8 cellular contexts compared by ENCODE assay signal in genomic region chr14:20986811-20987210, GRCh38. TPM values are rescaled to one million over a fixed set of nuclear protein-coding genes. Genes with fewer than 3 reads are reported as not detected.
DNase-seq lines count a peak whose midpoint lies in the region; ATAC-seq, FAIRE-seq and TF ChIP-seq lines count a peak whose summit lies in the region.
"Had no signal": no experiment of that assay in that cellular context is flagged by ENCODE, and none has a peak within 500 bp of the region (broad histone marks: within the 10 kb centered on the region; RNA-seq: fewer than 3 reads in every experiment).

No MANE protein-coding gene starts in this region.

- no peaks in the 10 kb centered on the region for H3K27me3 ChIP-seq in adrenal gland
- peaks cover 0 to 7% of the 10 kb centered on the region in 2 experiments; a peak in 2 of 5 replicates for H3K27me3 ChIP-seq in HepG2 (ENCODE audit: control insufficient read depth in 1 of 2, insufficient read depth in 2 of 2, low read length in 2 of 2)
- H3K27me3 ChIP-seq: body of pancreas, pancreas had no signal

- H4K20me1 ChIP-seq in HepG2 (ENCODE audit: insufficient read depth, low read length), result 0 out of 2 replicates have a peak, but pooled peaks cover 3% of the 10 kb centered on the region

- peaks cover 22 to 33% of the 10 kb centered on the region in 2 donors for H3K4me1 ChIP-seq in adrenal gland (replicated peaks in 1 of 2)
- H3K4me1 ChIP-seq in HepG2 (ENCODE audit: insufficient read depth, low read length), result peaks cover 22% of the 10 kb centered on the region

- TF ChIP-seq POLR2A in adrenal gland (IDR thresholded peaks at IDR 0.05) (no peak), HepG2 (IDR thresholded peaks at IDR 0.05; ENCODE audit: insufficient read depth in 1 of 2, low read depth in 2 of 2, low read length in 2 of 2) (no peak)

- no peak overlapping the region for H2AFZ ChIP-seq in HepG2 (ENCODE audit: low read length)

- no peak for FAIRE-seq in HepG2 (lab: Jason Lieb, UNC)
- FAIRE-seq: pancreas had no signal

- H3K4me3 ChIP-seq in adrenal gland, result no peak overlapping the region
- H3K4me3 ChIP-seq in HepG2 (replicated peaks in 1 of 3; ENCODE audit: insufficient read depth in 1 of 3, low read depth in 2 of 3, low read length in 3 of 3), result no peak overlapping the region
- H3K4me3 ChIP-seq: body of pancreas, pancreas had no signal

- CTCF ChIA-PET in HepG2 (lab: Yijun Ruan, JAX; ENCODE audit: low intra/inter-chr PET ratio, low total read pairs), result no interaction called here

- no peak overlapping the region for H3K4me2 ChIP-seq in HepG2 (ENCODE audit: low read depth, low read length)

- TF ChIP-seq EP300 in HepG2 (IDR thresholded peaks at IDR 0.05; ENCODE audit: low read depth in 2 of 2, low read length in 2 of 2) (no peak), HepG2 (CRISPR knock-in tag; IDR thresholded peaks at IDR 0.05; ENCODE audit: borderline replicate concordance) (no peak)

- H3K27ac ChIP-seq in adrenal gland, result peak overlapping the region in 4 of 5 donors; percentile 72 to 86 (median 78)
- no peak overlapping the region for H3K27ac ChIP-seq in HepG2 (ENCODE audit: extremely low read length, insufficient read depth, low read length)
- H3K27ac ChIP-seq: pancreas had no signal

- peak; percentile 95 for DNase-seq in ELR (ENCODE audit: low read depth)
- peak; percentile 47 to 80 (median 68) for DNase-seq in adrenal gland
- peak; percentile 30 for DNase-seq in HepG2 (ENCODE audit: low spot score)
- no peak for DNase-seq in ureter (ENCODE audit: low spot score)
- no peak for DNase-seq in NCI-H187 treated with DMSO at 0.1 percent for 48 hours (lab: John Stamatoyannopoulos, UW)

- BruUV-seq in HepG2 (replicated peaks; lab: Mats Ljungman, UMichigan), result no TSS peak

- no peak overlapping the region for H3K9ac ChIP-seq in HepG2 (ENCODE audit: insufficient read depth, low read depth, low read length)

- no peak for TF ChIP-seq CTCF in adrenal gland (IDR thresholded peaks at IDR 0.05)
- TF ChIP-seq CTCF in HepG2 (CRISPR knock-in tag; IDR thresholded peaks at IDR 0.05), result no peak

- POLR2A ChIA-PET in HepG2 (lab: Yijun Ruan, JAX), result no interaction called here

- no peak for ATAC-seq in HepG2
- no peak for ATAC-seq in HG02571 (IDR thresholded peaks at IDR 0.05; ENCODE audit: unreplicated experiment)
- ATAC-seq: body of pancreas had no signal

- 14 to 26% (median 18%) methylated on average over 2 of the region's 2 CpGs for WGBS in adrenal gland, 4 donors
- WGBS in HepG2 (ENCODE audit: low lambda C conversion rate), result 39% methylated on average over 2 of the region's 2 CpGs

- intact Hi-C loops in adrenal gland (cut with DNase I), result no loop called here
- intact Hi-C loops in HepG2 (cut with micrococcal nuclease; ENCODE audit: unreplicated experiment), result no loop called here

- H3K36me3 ChIP-seq in adrenal gland (replicated peaks in 1 of 2), result peaks cover 0 to 3% of the 10 kb centered on the region in 2 donors
- H3K36me3 ChIP-seq in HepG2 (replicated peaks in 1 of 2; ENCODE audit: control insufficient read depth in 1 of 2, insufficient read depth in 2 of 2, low read length in 2 of 2), result peaks cover 0 to 2% of the 10 kb centered on the region in 2 experiments; a peak in 1 of 5 replicates
- H3K36me3 ChIP-seq: pancreas had no signal

- peaks cover 13% of the 10 kb centered on the region for H3K79me2 ChIP-seq in HepG2 (ENCODE audit: insufficient read depth, low read length)

- H3K9me3 ChIP-seq in adrenal gland (replicated peaks in 1 of 3), result no peaks in the 10 kb centered on the region
- no peaks in the 10 kb centered on the region for H3K9me3 ChIP-seq in HepG2 (ENCODE audit: low read length)
- H3K9me3 ChIP-seq: body of pancreas, pancreas had no signal

- in situ Hi-C loops in HepG2 (cut with HindIII; ENCODE audit: extremely low pct_ligation_motif_present, low pct_unique_long_range_greater_than_20kb), result loop anchor here (25.0 kb wide), 1 partner anchor 650 kb away; the partner anchor contains the start of genes CCNB1IP1 and PARP2

- TF ChIP-seq RAD21 in HepG2 (CRISPR knock-in tag; IDR thresholded peaks at IDR 0.05), result no peak

RNA-seq across cellular contexts. Expression of gene METTL17, which starts 3.0 kb away (rescaled TPM):
- total RNA-seq in adrenal gland (100 to 1,000 TPM in 3 of 8 donors, 10 to 100 TPM in 5; 66.2 to 231 (median 90.5) TPM), HepG2 (2016; rRNA removed; fragmentation: Illumina TruSeq; extraction: Trizol) (46.9 and 122 TPM in 2 replicates), ureter (70.0 TPM)
- polyA plus RNA-seq in adrenal gland (100 to 1,000 TPM in 2 of 3 donors, 10 to 100 TPM in 1; 86.9 to 202 (median 176) TPM), HepG2 (2011; rRNA removed) (181 and 199 TPM in 2 replicates)
- total RNA-seq in HepG2 (2016; cell fraction: cytosol; rRNA removed; fragmentation: Illumina TruSeq; extraction: Trizol; ENCODE audit: low read depth), result 18.7 and 20.5 TPM in 2 replicates
- total RNA-seq in HepG2 (2016; cell fraction: insoluble cytoplasmic fraction; rRNA removed; fragmentation: Illumina TruSeq; extraction: Trizol), result 49.4 and 123 TPM in 2 replicates
- total RNA-seq in HepG2 (2016; cell fraction: membrane; rRNA removed; fragmentation: Illumina TruSeq; extraction: Trizol), result 27.3 and 30.4 TPM in 2 replicates
- 151 and 177 TPM in 2 replicates for total RNA-seq in HepG2 (2016; cell fraction: nucleus; rRNA removed; fragmentation: Illumina TruSeq; extraction: Trizol)
- polyA plus RNA-seq in HepG2 (2011; cell fraction: cytosol; rRNA removed), result 74.5 and 86.8 TPM in 2 replicates
- polyA plus RNA-seq in HepG2 (2011; cell fraction: nucleus; rRNA removed), result 820 and 854 TPM in 2 replicates
- polyA plus RNA-seq in HepG2 (2012), result 82.9 and 101 TPM in 2 replicates
- 14.7 and 14.8 TPM in 2 replicates for polyA plus RNA-seq in HepG2 (2016; cell fraction: cytosol; fragmentation: Illumina TruSeq; extraction: Trizol; ENCODE audit: low read depth)
- polyA plus RNA-seq in HepG2 (2016; cell fraction: insoluble cytoplasmic fraction; fragmentation: Illumina TruSeq; extraction: Trizol; ENCODE audit: low read depth), result 45.9 and 46.8 TPM in 2 replicates
- 20.2 and 21.4 TPM in 2 replicates for polyA plus RNA-seq in HepG2 (2016; cell fraction: membrane; fragmentation: Illumina TruSeq; extraction: Trizol; ENCODE audit: low read depth)
- polyA plus RNA-seq in HepG2 (2016; cell fraction: nucleus; fragmentation: Illumina TruSeq; extraction: Trizol; ENCODE audit: insufficient read depth, low read depth), result 319 and 359 TPM in 2 replicates
- 85.8 and 94.1 TPM in 2 replicates for polyA minus RNA-seq in HepG2 (2011; rRNA and poly(A)+ RNA removed; ENCODE audit: low replicate concordance)
- 23.1 and 30.7 TPM in 2 replicates for polyA minus RNA-seq in HepG2 (2011; cell fraction: cytosol; rRNA and poly(A)+ RNA removed)
- polyA minus RNA-seq in HepG2 (2011; cell fraction: nucleus; rRNA and poly(A)+ RNA removed), result 121 and 123 TPM in 2 replicates

RNA-seq across cellular contexts. Expression of gene SLC39A2, which starts 12.3 kb away (rescaled TPM):
- total RNA-seq in adrenal gland (under 1 TPM in 1 of 8 donors, not detected in 7; 0.29 TPM), HepG2 (2016; rRNA removed; fragmentation: Illumina TruSeq; extraction: Trizol) (0.11 TPM in 1 of 2 replicates, not detected in the other), ureter (0.83 TPM)
- polyA plus RNA-seq in adrenal gland (under 1 TPM in 1 of 3 donors, not detected in 2; 0.24 TPM), HepG2 (2011; rRNA removed) (0.05 and 0.08 TPM in 2 replicates)
- total RNA-seq in HepG2 (2016; cell fraction: cytosol; rRNA removed; fragmentation: Illumina TruSeq; extraction: Trizol; ENCODE audit: low read depth), result not detected in 2 replicates
- total RNA-seq in HepG2 (2016; cell fraction: insoluble cytoplasmic fraction; rRNA removed; fragmentation: Illumina TruSeq; extraction: Trizol), result not detected in 2 replicates
- not detected in 2 replicates for total RNA-seq in HepG2 (2016; cell fraction: membrane; rRNA removed; fragmentation: Illumina TruSeq; extraction: Trizol)
- total RNA-seq in HepG2 (2016; cell fraction: nucleus; rRNA removed; fragmentation: Illumina TruSeq; extraction: Trizol), result not detected in 2 replicates
- not detected in 2 replicates for polyA plus RNA-seq in HepG2 (2011; cell fraction: cytosol; rRNA removed)
- 0.19 and 0.23 TPM in 2 replicates for polyA plus RNA-seq in HepG2 (2011; cell fraction: nucleus; rRNA removed)
- not detected in 2 replicates for polyA plus RNA-seq in HepG2 (2012)
- not detected in 2 replicates for polyA plus RNA-seq in HepG2 (2016; cell fraction: cytosol; fragmentation: Illumina TruSeq; extraction: Trizol; ENCODE audit: low read depth)
- polyA plus RNA-seq in HepG2 (2016; cell fraction: insoluble cytoplasmic fraction; fragmentation: Illumina TruSeq; extraction: Trizol; ENCODE audit: low read depth), result not detected in 2 replicates
- polyA plus RNA-seq in HepG2 (2016; cell fraction: membrane; fragmentation: Illumina TruSeq; extraction: Trizol; ENCODE audit: low read depth), result not detected in 2 replicates
- polyA plus RNA-seq in HepG2 (2016; cell fraction: nucleus; fragmentation: Illumina TruSeq; extraction: Trizol; ENCODE audit: insufficient read depth, low read depth), result 0.37 TPM in 1 of 2 replicates, not detected in the other
- polyA minus RNA-seq in HepG2 (2011; rRNA and poly(A)+ RNA removed; ENCODE audit: low replicate concordance), result 0.80 TPM in 1 of 2 replicates, not detected in the other
- not detected in 2 replicates for polyA minus RNA-seq in HepG2 (2011; cell fraction: cytosol; rRNA and poly(A)+ RNA removed)
- polyA minus RNA-seq in HepG2 (2011; cell fraction: nucleus; rRNA and poly(A)+ RNA removed), result not detected in 2 replicates
- total RNA-seq: body of pancreas, pancreas had no signal

RNA-seq across cellular contexts. Expression of gene RNASE2, which starts 31.5 kb away (rescaled TPM):
- total RNA-seq in adrenal gland (10 to 100 TPM in 3 of 8 donors, 1 to 10 TPM in 4, not detected in 1; 3.1 to 16.8 (median 6.5) TPM), HepG2 (2016; rRNA removed; fragmentation: Illumina TruSeq; extraction: Trizol) (0.69 TPM in 2 replicates), ureter (1.1 TPM)
- polyA plus RNA-seq in adrenal gland (10 to 100 TPM in 2 of 3 donors, 1 to 10 TPM in 1; 4.0 to 16.4 (median 12.9) TPM), HepG2 (2011; rRNA removed) (not detected in 2 replicates)
- total RNA-seq in HepG2 (2016; cell fraction: cytosol; rRNA removed; fragmentation: Illumina TruSeq; extraction: Trizol; ENCODE audit: low read depth), result 0.35 and 0.40 TPM in 2 replicates
- 0.26 and 0.27 TPM in 2 replicates for total RNA-seq in HepG2 (2016; cell fraction: insoluble cytoplasmic fraction; rRNA removed; fragmentation: Illumina TruSeq; extraction: Trizol)
- total RNA-seq in HepG2 (2016; cell fraction: membrane; rRNA removed; fragmentation: Illumina TruSeq; extraction: Trizol), result 0.52 TPM in 1 of 2 replicates, not detected in the other
- 0.59 TPM in 1 of 2 replicates, not detected in the other for total RNA-seq in HepG2 (2016; cell fraction: nucleus; rRNA removed; fragmentation: Illumina TruSeq; extraction: Trizol)
- polyA plus RNA-seq in HepG2 (2011; cell fraction: cytosol; rRNA removed), result not detected in 2 replicates
- not detected in 2 replicates for polyA plus RNA-seq in HepG2 (2011; cell fraction: nucleus; rRNA removed)
- polyA plus RNA-seq in HepG2 (2012), result not detected in 2 replicates
- 0.64 and 1.1 TPM in 2 replicates for polyA plus RNA-seq in HepG2 (2016; cell fraction: cytosol; fragmentation: Illumina TruSeq; extraction: Trizol; ENCODE audit: low read depth)
- 0.97 and 1.9 TPM in 2 replicates for polyA plus RNA-seq in HepG2 (2016; cell fraction: insoluble cytoplasmic fraction; fragmentation: Illumina TruSeq; extraction: Trizol; ENCODE audit: low read depth)
- polyA plus RNA-seq in HepG2 (2016; cell fraction: membrane; fragmentation: Illumina TruSeq; extraction: Trizol; ENCODE audit: low read depth), result 0.56 and 0.82 TPM in 2 replicates
- polyA plus RNA-seq in HepG2 (2016; cell fraction: nucleus; fragmentation: Illumina TruSeq; extraction: Trizol; ENCODE audit: insufficient read depth, low read depth), result 1.7 and 3.1 TPM in 2 replicates
- not detected in 2 replicates for polyA minus RNA-seq in HepG2 (2011; rRNA and poly(A)+ RNA removed; ENCODE audit: low replicate concordance)
- polyA minus RNA-seq in HepG2 (2011; cell fraction: cytosol; rRNA and poly(A)+ RNA removed), result not detected in 2 replicates
- polyA minus RNA-seq in HepG2 (2011; cell fraction: nucleus; rRNA and poly(A)+ RNA removed), result not detected in 2 replicates
- total RNA-seq: body of pancreas had no signal

RNA-seq across cellular contexts. Expression of gene NDRG2, which starts 38.0 kb away (rescaled TPM):
- total RNA-seq in adrenal gland (1,000 to 10,000 TPM in 1 of 8 donors, 100 to 1,000 TPM in 7; 401 to 1,323 (median 686) TPM), HepG2 (2016; rRNA removed; fragmentation: Illumina TruSeq; extraction: Trizol) (27.2 and 27.4 TPM in 2 replicates), ureter (188 TPM)
- polyA plus RNA-seq in adrenal gland (100 to 1,000 TPM; 399 to 639 (median 619) TPM), HepG2 (2011; rRNA removed) (143 and 189 TPM in 2 replicates)
- 7.0 and 7.9 TPM in 2 replicates for total RNA-seq in HepG2 (2016; cell fraction: cytosol; rRNA removed; fragmentation: Illumina TruSeq; extraction: Trizol; ENCODE audit: low read depth)
- total RNA-seq in HepG2 (2016; cell fraction: insoluble cytoplasmic fraction; rRNA removed; fragmentation: Illumina TruSeq; extraction: Trizol), result 23.1 and 29.2 TPM in 2 replicates
- total RNA-seq in HepG2 (2016; cell fraction: membrane; rRNA removed; fragmentation: Illumina TruSeq; extraction: Trizol), result 8.1 and 9.2 TPM in 2 replicates
- total RNA-seq in HepG2 (2016; cell fraction: nucleus; rRNA removed; fragmentation: Illumina TruSeq; extraction: Trizol), result 21.6 and 27.8 TPM in 2 replicates
- 91.9 and 130 TPM in 2 replicates for polyA plus RNA-seq in HepG2 (2011; cell fraction: cytosol; rRNA removed)
- polyA plus RNA-seq in HepG2 (2011; cell fraction: nucleus; rRNA removed), result 360 and 469 TPM in 2 replicates
- 75.5 and 109 TPM in 2 replicates for polyA plus RNA-seq in HepG2 (2012)
- polyA plus RNA-seq in HepG2 (2016; cell fraction: cytosol; fragmentation: Illumina TruSeq; extraction: Trizol; ENCODE audit: low read depth), result 4.3 and 4.9 TPM in 2 replicates
- 42.0 and 43.6 TPM in 2 replicates for polyA plus RNA-seq in HepG2 (2016; cell fraction: insoluble cytoplasmic fraction; fragmentation: Illumina TruSeq; extraction: Trizol; ENCODE audit: low read depth)
- polyA plus RNA-seq in HepG2 (2016; cell fraction: membrane; fragmentation: Illumina TruSeq; extraction: Trizol; ENCODE audit: low read depth), result 7.2 TPM in 2 replicates
- 76.3 and 87.7 TPM in 2 replicates for polyA plus RNA-seq in HepG2 (2016; cell fraction: nucleus; fragmentation: Illumina TruSeq; extraction: Trizol; ENCODE audit: insufficient read depth, low read depth)
- polyA minus RNA-seq in HepG2 (2011; rRNA and poly(A)+ RNA removed; ENCODE audit: low replicate concordance), result 5.2 and 91.7 TPM in 2 replicates
- polyA minus RNA-seq in HepG2 (2011; cell fraction: cytosol; rRNA and poly(A)+ RNA removed), result 23.4 and 34.4 TPM in 2 replicates
- polyA minus RNA-seq in HepG2 (2011; cell fraction: nucleus; rRNA and poly(A)+ RNA removed), result 87.3 and 125 TPM in 2 replicates

RNA-seq across cellular contexts. Expression of gene TPPP2, which starts 43.2 kb away (rescaled TPM):
- total RNA-seq in adrenal gland (1 to 10 TPM in 2 of 8 donors, under 1 TPM in 1, not detected in 5; 0.31 to 1.1 (median 1.0) TPM), HepG2 (2016; rRNA removed; fragmentation: Illumina TruSeq; extraction: Trizol) (0.58 and 0.63 TPM in 2 replicates), ureter (0.62 TPM)
- polyA plus RNA-seq in adrenal gland (under 1 TPM in 2 of 3 donors, not detected in 1; 0.44 to 0.80 TPM), HepG2 (2011; rRNA removed) (1.7 and 4.2 TPM in 2 replicates)
- not detected in 2 replicates for total RNA-seq in HepG2 (2016; cell fraction: cytosol; rRNA removed; fragmentation: Illumina TruSeq; extraction: Trizol; ENCODE audit: low read depth)
- total RNA-seq in HepG2 (2016; cell fraction: insoluble cytoplasmic fraction; rRNA removed; fragmentation: Illumina TruSeq; extraction: Trizol), result 0.89 and 1.0 TPM in 2 replicates
- 0.72 and 1.5 TPM in 2 replicates for total RNA-seq in HepG2 (2016; cell fraction: membrane; rRNA removed; fragmentation: Illumina TruSeq; extraction: Trizol)
- total RNA-seq in HepG2 (2016; cell fraction: nucleus; rRNA removed; fragmentation: Illumina TruSeq; extraction: Trizol), result 1.1 and 1.4 TPM in 2 replicates
- polyA plus RNA-seq in HepG2 (2011; cell fraction: cytosol; rRNA removed), result 1.2 and 2.2 TPM in 2 replicates
- 4.3 and 5.0 TPM in 2 replicates for polyA plus RNA-seq in HepG2 (2011; cell fraction: nucleus; rRNA removed)
- polyA plus RNA-seq in HepG2 (2012), result 1.6 and 3.7 TPM in 2 replicates
- 0.58 and 0.72 TPM in 2 replicates for polyA plus RNA-seq in HepG2 (2016; cell fraction: cytosol; fragmentation: Illumina TruSeq; extraction: Trizol; ENCODE audit: low read depth)
- 0.66 and 1.7 TPM in 2 replicates for polyA plus RNA-seq in HepG2 (2016; cell fraction: insoluble cytoplasmic fraction; fragmentation: Illumina TruSeq; extraction: Trizol; ENCODE audit: low read depth)
- polyA plus RNA-seq in HepG2 (2016; cell fraction: membrane; fragmentation: Illumina TruSeq; extraction: Trizol; ENCODE audit: low read depth), result 0.56 and 0.69 TPM in 2 replicates
- 0.44 and 2.4 TPM in 2 replicates for polyA plus RNA-seq in HepG2 (2016; cell fraction: nucleus; fragmentation: Illumina TruSeq; extraction: Trizol; ENCODE audit: insufficient read depth, low read depth)
- 2.2 TPM in 1 of 2 replicates, not detected in the other for polyA minus RNA-seq in HepG2 (2011; rRNA and poly(A)+ RNA removed; ENCODE audit: low replicate concordance)
- polyA minus RNA-seq in HepG2 (2011; cell fraction: cytosol; rRNA and poly(A)+ RNA removed), result 1.1 and 1.9 TPM in 2 replicates
- 4.1 and 4.7 TPM in 2 replicates for polyA minus RNA-seq in HepG2 (2011; cell fraction: nucleus; rRNA and poly(A)+ RNA removed)

Comparison
In these comparisons a context has a peak if more than half of its experiments do, and no peak if none do; other contexts are left out.
1. DNase-seq: peak in ELR (single experiment), adrenal gland (7 of 7) and HepG2 (single experiment); none in ureter (single experiment) and NCI-H187 treated with DMSO at 0.1 percent for 48 hours (single experiment).